ENCODE assay signal across 2 cellular contexts in the genomic region with DNA sequence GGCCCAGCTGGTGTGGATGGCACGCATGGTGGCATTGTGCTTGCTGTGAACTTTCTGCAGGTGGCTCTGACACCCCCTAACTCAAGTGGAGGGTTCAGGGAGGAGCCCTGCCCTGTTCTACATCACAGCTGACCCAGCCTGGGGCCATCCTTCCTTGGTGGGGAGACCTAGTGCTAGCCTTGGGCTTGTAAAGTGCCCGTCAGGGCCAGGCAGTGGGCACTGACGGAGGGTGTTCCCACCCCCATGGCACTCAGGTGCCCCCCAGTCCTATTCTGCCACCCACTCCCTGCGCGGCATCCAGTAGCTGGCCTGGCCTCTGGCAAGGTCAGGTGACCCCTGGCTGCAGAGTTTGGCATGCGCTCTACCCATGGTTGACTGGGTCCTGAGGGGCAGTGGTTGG. TPM values are rescaled to one million over a fixed set of nuclear protein-coding genes. Genes with fewer than 3 reads are reported as not detected.
"Had no signal": no experiment of that assay in that cellular context is flagged by ENCODE, and none has a peak within 500 bp of the region (broad histone marks: within the 10 kb centered on the region; RNA-seq: fewer than 3 reads in every experiment).

No MANE protein-coding gene starts in this region.

RNA-seq across cellular contexts. Expression of gene RIMBP3B, which starts 57.6 kb away (rescaled TPM):
- total RNA-seq: HepG2, PC-9 had no signal
- polyA plus RNA-seq: HepG2 had no signal
